ENCODE assay signal across 15 cellular contexts in the genomic region with DNA sequence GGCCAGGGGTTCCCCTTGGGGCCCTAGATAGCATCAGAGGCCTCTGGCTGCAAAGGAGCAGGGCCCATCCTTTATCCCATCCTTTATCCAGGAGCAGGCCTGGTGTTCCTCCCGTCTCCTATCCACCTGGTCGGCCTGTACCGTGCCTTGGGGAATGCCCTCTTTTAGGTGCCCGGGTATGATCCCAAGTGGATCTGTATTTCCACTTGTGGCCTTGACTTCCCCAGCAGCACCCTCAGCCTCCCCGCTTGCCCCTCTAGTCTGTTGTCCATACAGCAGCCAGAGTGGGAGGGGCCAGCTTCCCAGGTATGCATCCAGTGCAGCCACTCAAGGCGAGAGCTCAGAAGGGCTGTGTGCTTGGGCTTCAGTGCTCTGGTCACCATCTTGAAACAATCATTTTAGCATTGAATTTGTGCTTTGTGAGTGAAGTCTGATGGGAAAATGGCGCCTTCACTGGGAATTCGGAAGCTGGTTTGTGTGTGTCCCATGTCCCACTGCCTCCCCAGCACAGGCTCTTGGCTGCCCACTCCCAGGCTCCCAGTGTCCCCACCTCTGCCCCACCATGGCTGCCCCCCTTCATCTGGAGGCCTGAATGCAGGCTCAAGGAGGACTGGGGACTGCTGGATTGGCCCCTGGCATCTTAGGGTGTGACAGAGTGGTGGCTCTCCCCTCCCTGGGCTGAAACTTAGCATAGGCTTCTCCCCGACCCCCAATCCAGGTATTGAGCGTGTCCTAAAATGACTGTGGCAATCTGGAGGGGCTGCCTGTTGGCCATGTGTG. TPM values are rescaled to one million over a fixed set of nuclear protein-coding genes. Genes with fewer than 3 reads are reported as not detected.
"Had no signal": no experiment of that assay in that cellular context is flagged by ENCODE, and none has a peak within 500 bp of the region (broad histone marks: within the 10 kb centered on the region; RNA-seq: fewer than 3 reads in every experiment).

No MANE protein-coding gene starts in this region.

- DNase-seq: effector memory CD4-positive, alpha-beta T cell; kidney glomerular epithelial cell; mucosa of descending colon; naive thymus-derived CD8-positive, alpha-beta T cell; ovary; stimulated activated CD4-positive, alpha-beta T cell treated with anti-CD3 and anti-CD28 coated beads, Interleukin-4, amount 100 ng/mL, for 1 hour; stimulated activated CD8-positive, alpha-beta memory T cell treated with anti-CD3 and anti-CD28 coated beads, Interleukin-4, amount 100 ng/mL, for 48 hours; transverse colon had no signal

- H3K27ac ChIP-seq: ovary, right atrium auricular region, thoracic aorta, transverse colon had no signal

- H3K36me3 ChIP-seq: ovary, right atrium auricular region, thoracic aorta, transverse colon had no signal

- H3K9me3 ChIP-seq: mucosa of descending colon, ovary, right atrium auricular region, thoracic aorta, transverse colon had no signal

- H3K27me3 ChIP-seq: ovary, right atrium auricular region, transverse colon had no signal

- ATAC-seq: esophagus mucosa; mucosa of descending colon; naive thymus-derived CD8-positive, alpha-beta T cell; stimulated activated memory B cell treated with anti-CD40 and anti-IgM and Interleukin-4, amounts not matched to agents 10 μg/mL and 1 μg/mL and 100 μg/mL, for 72 hours had no signal

- H3K4me3 ChIP-seq: mucosa of descending colon, ovary, right atrium auricular region, thoracic aorta, transverse colon had no signal

- FAIRE-seq: endometrium, frontal cortex had no signal

RNA-seq across cellular contexts. Expression of a gene that starts 20.8 kb away (rescaled TPM):
- total RNA-seq: naive thymus-derived CD8-positive, alpha-beta T cell had no signal
- polyA plus RNA-seq: naive thymus-derived CD8-positive, alpha-beta T cell; neural cell had no signal
